ENCODE assay signal across 23 cellular contexts in the genomic region with DNA sequence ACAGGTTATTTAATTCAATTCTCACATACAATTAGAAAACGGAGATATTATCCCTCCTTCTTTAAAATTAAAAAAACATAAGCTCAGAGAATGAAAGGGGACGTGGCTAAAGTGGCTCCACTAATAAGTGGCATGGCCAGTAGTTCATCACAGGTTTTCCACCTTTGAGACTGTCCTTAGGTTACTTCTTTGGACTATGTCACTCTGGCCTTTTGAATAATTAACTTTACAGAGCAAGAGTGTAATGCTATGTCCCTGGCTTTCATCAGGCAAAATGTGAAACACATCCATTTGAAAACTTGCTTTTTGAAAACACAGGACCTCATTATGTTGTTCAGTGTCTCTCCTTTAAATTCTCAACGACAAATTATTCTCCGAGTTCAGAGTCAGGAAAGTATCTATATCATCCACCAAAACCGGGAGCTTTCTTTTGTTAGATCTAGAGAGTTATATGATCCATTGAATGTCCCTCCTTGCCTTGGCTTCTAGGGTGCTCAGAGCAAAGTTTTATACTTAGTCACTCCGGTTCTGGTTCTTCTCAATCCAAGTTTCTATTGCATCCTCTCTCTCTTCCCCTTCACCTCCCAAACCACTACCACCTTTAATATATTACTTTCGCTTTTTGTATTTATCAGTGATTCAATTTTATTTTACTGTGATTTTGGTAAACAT. TPM values are rescaled to one million over a fixed set of nuclear protein-coding genes. Genes with fewer than 3 reads are reported as not detected.
DNase-seq lines count a peak whose midpoint lies in the region; ATAC-seq, FAIRE-seq and TF ChIP-seq lines count a peak whose summit lies in the region.
"Had no signal": no experiment of that assay in that cellular context is flagged by ENCODE, and none has a peak within 500 bp of the region (broad histone marks: within the 10 kb centered on the region; RNA-seq: fewer than 3 reads in every experiment).

No MANE protein-coding gene starts in this region.

- TF ChIP-seq CTCF in kidney (IDR thresholded peaks at IDR 0.05; ENCODE audit: borderline replicate concordance, extremely low read depth, insufficient read depth), result no peak
- TF ChIP-seq CTCF in mucosa of descending colon (IDR thresholded peaks at IDR 0.05), result no peak
- no peak for TF ChIP-seq CTCF in thyroid gland (IDR thresholded peaks at IDR 0.05)
- TF ChIP-seq CTCF in foreskin fibroblast (IDR thresholded peaks at IDR 0.05; ENCODE audit: low read depth, low read length), result no peak

- no peak for DNase-seq in activated naive CD8-positive, alpha-beta T cell treated with anti-CD3 and anti-CD28 coated beads for 36 hours
- DNase-seq in kidney, result no peak
- no peak for DNase-seq in mucosa of descending colon
- no peak for DNase-seq in thyroid gland
- DNase-seq in foreskin fibroblast, result no peak
- DNase-seq in mucosa of gallbladder (ENCODE audit: low spot score), result no peak
- DNase-seq: 8988T; C1 segment of cervical spinal cord; Calu3; CD8-positive, alpha-beta memory T cell; DMS153; GF-D8; Karpas-422; MV-4-11; NCI-H1694; NCI-H2081; NCI-H2171; NCI-H345; NCI-H524; NCI-H774; Peyer's patch had no signal

- TF ChIP-seq POLR2A in thyroid gland (IDR thresholded peaks at IDR 0.05), result no peak

- H3K4me3 ChIP-seq in kidney (ENCODE audit: low read length in 2 of 2) (no peak overlapping the region), mucosa of descending colon (no peak overlapping the region), thyroid gland (replicated peaks in 1 of 3) (no peak overlapping the region), foreskin fibroblast (ENCODE audit: low read depth in 1 of 2, low read length in 2 of 2) (no peak overlapping the region)
- H3K4me3 ChIP-seq: Peyer's patch had no signal

- H3K27ac ChIP-seq in kidney (ENCODE audit: low read depth in 2 of 2, low read length in 2 of 2) (no peak overlapping the region), thyroid gland (no peak overlapping the region)
- H3K27ac ChIP-seq: Peyer's patch had no signal

- FAIRE-seq in kidney (lab: Jason Lieb, UNC), result peak; percentile 17

- no peak overlapping the region for H3K4me3 Mint-ChIP-seq in activated naive CD8-positive, alpha-beta T cell
- no peak overlapping the region for H3K4me3 Mint-ChIP-seq in activated naive CD8-positive, alpha-beta T cell treated with anti-CD3 and anti-CD28 coated beads for 36 hours
- H3K4me3 Mint-ChIP-seq: CD8-positive, alpha-beta memory T cell; IgD-negative memory B cell had no signal

- H3K4me1 ChIP-seq in kidney (ENCODE audit: control insufficient read depth in 1 of 2, insufficient read depth in 1 of 2, low read depth in 1 of 2, low read length in 2 of 2), result no peaks in the 10 kb centered on the region
- H3K4me1 ChIP-seq in mucosa of descending colon (ENCODE audit: low read depth), result no peaks in the 10 kb centered on the region
- H3K4me1 ChIP-seq in thyroid gland, result no peaks in the 10 kb centered on the region

- ATAC-seq in mucosa of descending colon, result peak; percentile 32

- no peaks in the 10 kb centered on the region for H3K9me3 Mint-ChIP-seq in activated naive CD8-positive, alpha-beta T cell (ENCODE audit: low read depth)
- peaks cover 10% of the 10 kb centered on the region for H3K9me3 Mint-ChIP-seq in activated naive CD8-positive, alpha-beta T cell treated with anti-CD3 and anti-CD28 coated beads for 36 hours
- H3K9me3 Mint-ChIP-seq: CD8-positive, alpha-beta memory T cell; IgD-negative memory B cell had no signal

- peak overlapping the region; percentile 22 for H3K27ac Mint-ChIP-seq in activated naive CD8-positive, alpha-beta T cell
- no peak overlapping the region for H3K27ac Mint-ChIP-seq in activated naive CD8-positive, alpha-beta T cell treated with anti-CD3 and anti-CD28 coated beads for 36 hours

- H3K9me3 ChIP-seq in kidney (ENCODE audit: control insufficient read depth in 1 of 2, low read length in 2 of 2), result no peaks in the 10 kb centered on the region
- H3K9me3 ChIP-seq in mucosa of descending colon, result no peaks in the 10 kb centered on the region
- H3K9me3 ChIP-seq in thyroid gland, result no peaks in the 10 kb centered on the region
- H3K9me3 ChIP-seq: Peyer's patch had no signal

- intact Hi-C loops in kidney (cut with DNase I), result no loop called here
- intact Hi-C loops in mucosa of descending colon (cut with DNase I, micrococcal nuclease), result no loop called here
- intact Hi-C loops in thyroid gland (cut with DNase I), result no loop called here

- no peaks in the 10 kb centered on the region for H3K27me3 ChIP-seq in thyroid gland
- H3K27me3 ChIP-seq: Peyer's patch had no signal

- H3K27me3 Mint-ChIP-seq in activated naive CD8-positive, alpha-beta T cell, result no peaks in the 10 kb centered on the region
- H3K27me3 Mint-ChIP-seq in activated naive CD8-positive, alpha-beta T cell treated with anti-CD3 and anti-CD28 coated beads for 36 hours, result no peaks in the 10 kb centered on the region
- H3K27me3 Mint-ChIP-seq: CD8-positive, alpha-beta memory T cell; IgD-negative memory B cell had no signal

- 88 to 91% methylated on average over 7 of the region's 7 CpGs for WGBS in thyroid gland, 2 donors

- H3K4me1 Mint-ChIP-seq in activated naive CD8-positive, alpha-beta T cell (ENCODE audit: low read depth), result peaks cover 53% of the 10 kb centered on the region
- H3K4me1 Mint-ChIP-seq in activated naive CD8-positive, alpha-beta T cell treated with anti-CD3 and anti-CD28 coated beads for 36 hours, result peaks cover 56% of the 10 kb centered on the region

- no peak overlapping the region for H3K9ac ChIP-seq in kidney (ENCODE audit: low read length in 2 of 2)

- H3K36me3 Mint-ChIP-seq in activated naive CD8-positive, alpha-beta T cell, result no peaks in the 10 kb centered on the region
- peaks cover 2% of the 10 kb centered on the region for H3K36me3 Mint-ChIP-seq in activated naive CD8-positive, alpha-beta T cell treated with anti-CD3 and anti-CD28 coated beads for 36 hours
- H3K36me3 Mint-ChIP-seq: CD8-positive, alpha-beta memory T cell had no signal

- H3K36me3 ChIP-seq in kidney (ENCODE audit: control insufficient read depth in 1 of 2, insufficient read depth in 2 of 2, low read length in 2 of 2) (no peaks in the 10 kb centered on the region), mucosa of descending colon (ENCODE audit: low read depth) (no peaks in the 10 kb centered on the region), thyroid gland (no peaks in the 10 kb centered on the region)
- H3K36me3 ChIP-seq: Peyer's patch had no signal

RNA-seq across cellular contexts. Expression of a gene that starts 43.0 kb away (rescaled TPM):
- 100 to 1,000 TPM; 147 to 153 TPM for total RNA-seq in activated naive CD8-positive, alpha-beta T cell treated with anti-CD3 and anti-CD28 coated beads for 36 hours
- total RNA-seq in kidney, result 173 TPM
- polyA plus RNA-seq in kidney (ENCODE audit: insufficient read depth, low read depth, low replicate concordance), result 59.9 TPM
- total RNA-seq in mucosa of descending colon, result 100 to 1,000 TPM; 124 to 176 (median 147) TPM
- 10 to 100 TPM; 21.9 to 28.1 (median 24.3) TPM for total RNA-seq in thyroid gland
- total RNA-seq in mucosa of gallbladder, result 235 TPM
